In the genomic region with DNA sequence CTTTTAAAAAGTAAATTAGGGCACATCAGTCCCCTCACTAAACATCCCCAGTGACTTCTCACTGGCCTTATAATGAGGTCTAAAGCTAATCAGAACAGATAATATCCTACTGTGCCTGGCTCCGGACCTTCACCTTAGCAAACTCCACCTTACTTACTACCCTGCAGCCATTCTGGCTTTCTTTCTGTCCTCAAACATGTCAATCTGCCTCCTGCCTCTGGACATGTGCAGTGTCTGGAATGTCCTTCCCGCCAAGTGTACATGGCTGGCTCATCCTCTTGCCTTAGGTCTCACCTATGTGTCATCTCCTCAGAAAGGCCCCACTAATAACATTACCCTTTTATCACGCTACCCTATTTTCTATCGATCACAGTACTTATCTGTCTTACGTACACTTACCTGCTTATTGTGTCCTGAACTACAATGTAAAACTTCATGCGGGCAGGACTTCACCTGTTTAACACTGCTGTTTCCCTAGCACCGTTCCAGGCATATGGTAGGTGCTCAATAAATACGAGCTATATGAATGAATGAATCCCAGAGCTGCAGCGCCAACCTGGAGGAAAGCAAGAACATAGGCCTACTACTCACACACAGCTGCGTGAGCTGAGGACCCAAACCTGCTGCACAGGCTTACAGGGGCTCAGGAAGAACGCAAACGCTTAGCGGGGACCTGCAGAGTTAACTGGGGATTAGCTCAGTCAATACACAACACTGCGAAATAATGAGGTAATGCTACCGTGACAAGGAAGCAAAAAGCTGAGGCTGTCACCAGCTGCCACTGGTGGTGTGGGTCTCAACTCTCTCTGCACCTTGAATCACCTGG, we compare ENCODE assay signal across 8 cellular contexts. TPM values are rescaled to one million over a fixed set of nuclear protein-coding genes. Genes with fewer than 3 reads are reported as not detected.
A peak's percentile ranks its signal among the peaks of the same experiment; 100 is the strongest.
DNase-seq lines count a peak whose midpoint lies in the region; ATAC-seq, FAIRE-seq and TF ChIP-seq lines count a peak whose summit lies in the region.

No MANE protein-coding gene starts in this region.

- intact Hi-C loops in activated B cell treated with CpG ODN at 0.5 μM for 24 hours (cut with micrococcal nuclease) = loop anchor here (1.0 to 5.0 kb wide), 6 partner anchors 11 to 319 kb away; a partner anchor contains a TSS

- H3K27me3 ChIP-seq in iPS DF 6.9 (ENCODE audit: control insufficient read depth, insufficient read depth, low read length) = no peaks in the 10 kb centered on the region

- no peak; a peak in 1 of 6 replicates for ATAC-seq in A549
- ATAC-seq in GM21717 (IDR thresholded peaks at IDR 0.05; ENCODE audit: unreplicated experiment) = peak; percentile 3
- no peak for ATAC-seq in activated B cell treated with CpG ODN at 0.5 μM for 24 hours (ENCODE audit: low read depth)
- ATAC-seq in GM21390 (IDR thresholded peaks at IDR 0.05; ENCODE audit: unreplicated experiment) = no peak

- H3K27ac ChIP-seq in A549 (peak overlapping the region; percentile 98 to 99), iPS DF 6.9 (ENCODE audit: low read length) (no peak overlapping the region), temporal lobe (ENCODE audit: low read depth, low read length) (peak overlapping the region; percentile 76)

- peaks cover 29% of the 10 kb centered on the region for H3K4me1 Mint-ChIP-seq in activated B cell treated with CpG ODN at 0.5 μM for 24 hours

- no peaks in the 10 kb centered on the region for H3K9me3 Mint-ChIP-seq in activated B cell treated with CpG ODN at 0.5 μM for 24 hours

- H3K4me3 ChIP-seq in A549 (peak overlapping the region; percentile 73), iPS DF 6.9 (ENCODE audit: low read length) (peak overlapping the region; percentile 88; the same call in 1 of the 2 replicates)

- peak overlapping the region; percentile 98 for H3K4me3 Mint-ChIP-seq in activated B cell treated with CpG ODN at 0.5 μM for 24 hours

- DNase-seq in A549 (ENCODE audit: low read depth in 1 of 2, low spot score in 1 of 2) (no peak), activated B cell treated with CpG ODN at 0.5 μM for 24 hours (no peak), iPS DF 6.9 (ENCODE audit: low read depth, low spot score) (no peak), cerebellar cortex (ENCODE audit: low spot score) (no peak)
- no peak for DNase-seq in activated CD4-positive, CD25-positive, alpha-beta regulatory T cell (lab: John Stamatoyannopoulos, UW)

- peak overlapping the region; percentile 99 for H3K27ac Mint-ChIP-seq in activated B cell treated with CpG ODN at 0.5 μM for 24 hours

- H3K4me2 ChIP-seq in A549 = peak overlapping the region; percentile 97

- no peak for FAIRE-seq in A549 (lab: Jason Lieb, UNC)

- TF ChIP-seq EP300 in A549 (IDR thresholded peaks at IDR 0.05) = no peak

- TF ChIP-seq CTCF in A549 (IDR thresholded peaks at IDR 0.05) (no peak), activated B cell treated with CpG ODN at 0.5 μM for 24 hours (IDR thresholded peaks at IDR 0.05) (no peak)

- no peaks in the 10 kb centered on the region for H3K9me3 ChIP-seq in A549
- no peaks in the 10 kb centered on the region for H3K9me3 ChIP-seq in iPS DF 6.9 (ENCODE audit: control insufficient read depth, insufficient read depth, low read length)

- POLR2A ChIA-PET in A549 (lab: Yijun Ruan, JAX) (interaction anchor here (0.5 to 1.7 kb wide), 9 partner anchors 8 to 259 kb away, joined by 3 to 9 read pairs (median 4); a partner anchor contains a TSS), activated B cell treated with CpG ODN at 0.5 μM for 24 hours (lab: Charles Lee) (interaction anchor here (0.7 to 2.6 kb wide), 26 partner anchors 10 to 526 kb away, joined by 3 to 23 read pairs (median 4); a partner anchor contains a TSS)

- TF ChIP-seq RAD21 in A549 (conservative IDR thresholded peaks at IDR 0.05 in 1 of 2, IDR thresholded peaks at IDR 0.05 in 1 of 2) = no peak

- no peaks in the 10 kb centered on the region for H3K27me3 Mint-ChIP-seq in activated B cell treated with CpG ODN at 0.5 μM for 24 hours

- no peak for TF ChIP-seq POLR2A in A549 (IDR thresholded peaks at IDR 0.05; ENCODE audit: low read length)

- peaks cover 37% of the 10 kb centered on the region for H3K36me3 Mint-ChIP-seq in activated B cell treated with CpG ODN at 0.5 μM for 24 hours (ENCODE audit: low read depth)

- CTCF ChIA-PET in A549 (lab: Yijun Ruan, JAX) = interaction anchor here (0.6 to 12.6 kb wide), 25 partner anchors 8 to 453 kb away, joined by 3 to 177 read pairs (median 8); no protein-coding TSS in a partner anchor
- CTCF ChIA-PET in activated B cell treated with CpG ODN at 0.5 μM for 24 hours (lab: Charles Lee) = interaction anchor here (1.0 to 2.4 kb wide), 10 partner anchors 9 to 704 kb away, joined by 3 to 28 read pairs (median 4); a partner anchor contains a TSS

- WGBS in A549 (ENCODE audit: missing lambda C conversion rate) = 78% methylated on average over 15 of the region's 15 CpGs
- 100% methylated on average over 3 of the region's 15 CpGs for WGBS in iPS DF 6.9 (ENCODE audit: insufficient coverage, insufficient read length)

- peaks cover 5% of the 10 kb centered on the region; the same call in 1 of the 2 replicates for H3K36me3 ChIP-seq in iPS DF 6.9 (ENCODE audit: control insufficient read depth, insufficient read depth, low read length)

- H3K4me1 ChIP-seq in A549 (peaks cover 10% of the 10 kb centered on the region; the same call in 2 of the 3 replicates), iPS DF 6.9 (ENCODE audit: control insufficient read depth, insufficient read depth, low read length) (peaks cover 3% of the 10 kb centered on the region; the same call in 1 of the 2 replicates)

TF ChIP-seq in A549, 52 proteins besides CTCF, POLR2A, EP300 and RAD21 (continues in another document):
- TF ChIP-seq, protein P1, sequence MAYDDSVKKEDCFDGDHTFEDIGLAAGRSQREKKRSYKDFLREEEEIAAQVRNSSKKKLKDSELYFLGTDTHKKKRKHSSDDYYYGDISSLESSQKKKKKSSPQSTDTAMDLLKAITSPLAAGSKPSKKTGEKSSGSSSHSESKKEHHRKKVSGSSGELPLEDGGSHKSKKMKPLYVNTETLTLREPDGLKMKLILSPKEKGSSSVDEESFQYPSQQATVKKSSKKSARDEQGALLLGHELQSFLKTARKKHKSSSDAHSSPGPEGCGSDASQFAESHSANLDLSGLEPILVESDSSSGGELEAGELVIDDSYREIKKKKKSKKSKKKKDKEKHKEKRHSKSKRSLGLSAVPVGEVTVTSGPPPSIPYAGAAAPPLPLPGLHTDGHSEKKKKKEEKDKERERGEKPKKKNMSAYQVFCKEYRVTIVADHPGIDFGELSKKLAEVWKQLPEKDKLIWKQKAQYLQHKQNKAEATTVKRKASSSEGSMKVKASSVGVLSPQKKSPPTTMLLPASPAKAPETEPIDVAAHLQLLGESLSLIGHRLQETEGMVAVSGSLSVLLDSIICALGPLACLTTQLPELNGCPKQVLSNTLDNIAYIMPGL (CRISPR knock-in tag; IDR thresholded peaks at IDR 0.05; ENCODE audit: borderline replicate concordance) = no peak
- TF ChIP-seq TP53 (CRISPR knock-in tag; IDR thresholded peaks at IDR 0.05) = no peak
- TF ChIP-seq FOSB (CRISPR knock-in tag; IDR thresholded peaks at IDR 0.05) = no peak
- no peak for TF ChIP-seq HOXB5 (CRISPR knock-in tag; IDR thresholded peaks at IDR 0.05)
- TF ChIP-seq NPAS2 (CRISPR knock-in tag; IDR thresholded peaks at IDR 0.05; ENCODE audit: borderline replicate concordance) = no peak
- no peak for TF ChIP-seq RFX5 (IDR thresholded peaks at IDR 0.05)
- no peak for TF ChIP-seq RCOR1 (IDR thresholded peaks at IDR 0.05; ENCODE audit: low read depth, low read length)
- TF ChIP-seq, protein P2, sequence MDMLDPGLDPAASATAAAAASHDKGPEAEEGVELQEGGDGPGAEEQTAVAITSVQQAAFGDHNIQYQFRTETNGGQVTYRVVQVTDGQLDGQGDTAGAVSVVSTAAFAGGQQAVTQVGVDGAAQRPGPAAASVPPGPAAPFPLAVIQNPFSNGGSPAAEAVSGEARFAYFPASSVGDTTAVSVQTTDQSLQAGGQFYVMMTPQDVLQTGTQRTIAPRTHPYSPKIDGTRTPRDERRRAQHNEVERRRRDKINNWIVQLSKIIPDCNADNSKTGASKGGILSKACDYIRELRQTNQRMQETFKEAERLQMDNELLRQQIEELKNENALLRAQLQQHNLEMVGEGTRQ (IDR thresholded peaks at IDR 0.05) = no peak
- TF ChIP-seq RNF2 (IDR thresholded peaks at IDR 0.05; ENCODE audit: borderline replicate concordance, low read depth) = no peak
- TF ChIP-seq, protein P3, sequence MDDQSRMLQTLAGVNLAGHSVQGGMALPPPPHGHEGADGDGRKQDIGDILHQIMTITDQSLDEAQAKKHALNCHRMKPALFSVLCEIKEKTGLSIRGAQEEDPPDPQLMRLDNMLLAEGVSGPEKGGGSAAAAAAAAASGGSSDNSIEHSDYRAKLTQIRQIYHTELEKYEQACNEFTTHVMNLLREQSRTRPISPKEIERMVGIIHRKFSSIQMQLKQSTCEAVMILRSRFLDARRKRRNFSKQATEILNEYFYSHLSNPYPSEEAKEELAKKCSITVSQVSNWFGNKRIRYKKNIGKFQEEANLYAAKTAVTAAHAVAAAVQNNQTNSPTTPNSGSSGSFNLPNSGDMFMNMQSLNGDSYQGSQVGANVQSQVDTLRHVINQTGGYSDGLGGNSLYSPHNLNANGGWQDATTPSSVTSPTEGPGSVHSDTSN (IDR thresholded peaks at IDR 0.05) = no peak
- TF ChIP-seq FOSL2 (IDR thresholded peaks at IDR 0.05) = no peak
- TF ChIP-seq FOSL2 (CRISPR knock-in tag; IDR thresholded peaks at IDR 0.05) = no peak
- no peak for TF ChIP-seq CBX2 (IDR thresholded peaks at IDR 0.05; ENCODE audit: borderline replicate concordance, low read depth)
- TF ChIP-seq BHLHE40 (IDR thresholded peaks at IDR 0.05; ENCODE audit: low read depth, low read length) = no peak; the same call in 1 of the 2 replicates
- no peak for TF ChIP-seq ZNF302 (CRISPR knock-in tag; IDR thresholded peaks at IDR 0.05)
- TF ChIP-seq ZSCAN20 (CRISPR knock-in tag; IDR thresholded peaks at IDR 0.05) = no peak
- TF ChIP-seq HEYL (CRISPR knock-in tag; IDR thresholded peaks at IDR 0.05) = no peak

RNA-seq across cellular contexts. Expression of a gene that starts 1.0 kb away (rescaled TPM):
- polyA plus RNA-seq in A549 (2011; rRNA removed) = 65.5 and 90.8 TPM in 2 replicates
- 46.0 and 46.7 TPM in 2 replicates for polyA plus RNA-seq in A549 (2012; cell fraction: cytosol; rRNA removed)
- 22.9 and 25.5 TPM in 2 replicates for polyA plus RNA-seq in A549 (2012; cell fraction: nucleus; rRNA removed)
- polyA plus RNA-seq in A549 (2017; fragmentation: RNase III; extraction: RNeasy Plus Mini Kit Qiagen cat#74134 plus additional on column Dnase treatment) = 78.2 to 82.0 TPM (median 81.4 TPM) in 3 replicates
- 12.9 and 17.1 TPM in 2 replicates for polyA minus RNA-seq in A549 (2011; rRNA and poly(A)+ RNA removed)
- total RNA-seq in activated B cell treated with CpG ODN at 0.5 μM for 24 hours = 26.2 and 37.5 TPM in 2 replicates
- 10.8 TPM for total RNA-seq in temporal lobe

RNA-seq across cellular contexts. Expression of a gene that starts 36.2 kb away (rescaled TPM):
- polyA plus RNA-seq in A549 (2011; rRNA removed) = 0.11 and 0.12 TPM in 2 replicates
- polyA plus RNA-seq in A549 (2012; cell fraction: cytosol; rRNA removed) = 0.04 and 0.05 TPM in 2 replicates
- polyA plus RNA-seq in A549 (2012; cell fraction: nucleus; rRNA removed) = 0.08 and 0.12 TPM in 2 replicates
- polyA plus RNA-seq in A549 (2017; fragmentation: RNase III; extraction: RNeasy Plus Mini Kit Qiagen cat#74134 plus additional on column Dnase treatment) = 0.03 to 0.20 TPM (median 0.07 TPM) in 3 replicates
- polyA minus RNA-seq in A549 (2011; rRNA and poly(A)+ RNA removed) = not detected in 2 replicates
- total RNA-seq in activated B cell treated with CpG ODN at 0.5 μM for 24 hours = not detected in 2 replicates
- not detected for total RNA-seq in temporal lobe
